Comparison of ENCODE assay signal across 36 cellular contexts in the genomic region with DNA sequence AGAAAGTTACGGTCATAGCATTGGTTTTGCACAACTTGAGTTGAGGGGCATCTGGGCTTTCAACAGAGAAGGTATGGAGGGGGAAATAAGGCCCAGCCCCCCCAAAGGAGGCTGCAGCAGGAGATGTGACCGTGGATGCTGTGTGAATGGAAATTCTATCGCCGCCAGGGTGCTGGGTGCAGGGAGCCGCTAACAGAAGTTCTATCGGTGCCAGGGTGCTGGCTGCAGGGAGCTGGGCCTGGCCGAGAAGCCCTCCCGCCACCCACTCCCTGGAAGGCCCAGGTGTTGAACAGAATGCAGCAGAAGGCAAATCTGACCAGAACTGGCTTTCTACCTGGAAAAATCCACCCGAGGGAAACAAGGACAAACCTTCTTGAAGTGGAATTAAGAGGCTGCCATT.
"Had no signal": no experiment of that assay in that cellular context is flagged by ENCODE, and none has a peak within 500 bp of the region (broad histone marks: within the 10 kb centered on the region; RNA-seq: fewer than 3 reads in every experiment).

No MANE protein-coding gene starts in this region.

- H3K27ac ChIP-seq: brain microvascular endothelial cell, coronary artery, esophagus muscularis mucosa, foreskin keratinocyte, gastrocnemius medialis, WERI-Rb-1 had no signal

- H3K9me3 ChIP-seq: esophagus muscularis mucosa, gastrocnemius medialis had no signal

- H3K4me3 ChIP-seq: coronary artery, dorsolateral prefrontal cortex, esophagus muscularis mucosa, gastrocnemius medialis had no signal

- ATAC-seq: activated CD4-positive, alpha-beta T cell treated with anti-CD3 and anti-CD28 coated beads for 36 hours; activated CD8-positive, alpha-beta memory T cell treated with anti-CD3 and anti-CD28 coated beads, Interleukin-2, amount 10 ng/mL, durations not matched to agents 7 days and 5 days; activated CD8-positive, alpha-beta T cell treated with anti-CD3 and anti-CD28 coated beads, Interleukin-2, amount 10 ng/mL, durations not matched to agents 7 days and 5 days; foreskin keratinocyte; gastrocnemius medialis; T-helper 17 cell had no signal

- H3K4me3 Mint-ChIP-seq: activated CD4-positive, alpha-beta memory T cell treated with anti-CD3 and anti-CD28 coated beads for 36 hours; activated CD4-positive, alpha-beta T cell treated with anti-CD3 and anti-CD28 coated beads for 36 hours; activated CD4-positive, alpha-beta T cell treated with anti-CD3 and anti-CD28 coated beads, Interleukin-2, amount 10 ng/mL, durations not matched to agents 24 days and 14 days; activated CD8-positive, alpha-beta memory T cell treated with anti-CD3 and anti-CD28 coated beads, Interleukin-2, amount 10 ng/mL, durations not matched to agents 7 days and 5 days; activated CD8-positive, alpha-beta T cell treated with anti-CD3 and anti-CD28 coated beads, Interleukin-2, amount 10 ng/mL, durations not matched to agents 7 days and 5 days; activated naive CD8-positive, alpha-beta T cell; activated T-helper 1 cell treated with anti-CD3 and anti-CD28 coated beads, Interleukin-12 subunit alpha, Interleukin-12 subunit beta, Interleukin-2, Interleukin-4 antibody, amounts not matched to agents 30 ng/mL and 10 ng/mL and 1 ng/mL, durations not matched to agents 14 hours and 24 hours and 36 hours; central memory CD8-positive, alpha-beta T cell; dendritic cell treated with granulocyte-macrophage colony-stimulating factor and Interleukin-4, amounts not matched to agents 40 ng/mL and 50 ng/mL, for 4 days; T-helper 17 cell; T-helper 2 cell treated with Interferon-gamma antibody and Interleukin-4, amounts not matched to agents 5 μg/mL and 100 μg/mL, for 36 hours had no signal

- DNase-seq: activated CD4-positive, alpha-beta memory T cell treated with anti-CD3 and anti-CD28 coated beads for 36 hours; activated CD4-positive, alpha-beta T cell treated with anti-CD3 and anti-CD28 coated beads for 36 hours; activated CD4-positive, alpha-beta T cell treated with anti-CD3 and anti-CD28 coated beads, Interleukin-2, amount 10 ng/mL, durations not matched to agents 24 days and 14 days; activated CD4-positive, CD25-positive, alpha-beta regulatory T cell; activated CD4-positive, CD25-positive, alpha-beta regulatory T cell treated with anti-CD3 and anti-CD28 coated beads, Interleukin-2, amount 50 U/mL, for 72 hours; activated CD8-positive, alpha-beta memory T cell treated with anti-CD3 and anti-CD28 coated beads, Interleukin-2, amount 10 ng/mL, durations not matched to agents 7 days and 5 days; activated CD8-positive, alpha-beta memory T cell treated with anti-CD3 and anti-CD28 coated beads, Interleukin-2, amount 50 U/mL, for 4 hours; activated CD8-positive, alpha-beta T cell treated with anti-CD3 and anti-CD28 coated beads, Interleukin-2, amount 10 ng/mL, durations not matched to agents 7 days and 5 days; activated gamma-delta T cell treated with Interleukin-2 at 50 U/mL for 16 hours; activated naive CD4-positive, alpha-beta T cell treated with anti-CD3 and anti-CD28 coated beads, Interleukin-2, amount 50 U/mL, for 16 hours; activated naive CD4-positive, alpha-beta T cell treated with Interleukin-2 at 50 U/mL for 16 hours; activated T-cell treated with anti-CD3 and anti-CD28 coated beads, Interleukin-2, amount 50 U/mL, for 1 hour; activated T-cell treated with anti-CD3 and anti-CD28 coated beads, Interleukin-2, amount 50 U/mL, for 48 hours; amniotic stem cell; anterior cingulate cortex; brain microvascular endothelial cell; effector memory CD4-positive, alpha-beta T cell; erythroblast; foreskin keratinocyte; gastrocnemius medialis; glutamatergic neuron; T-helper 1 cell; T-helper 17 cell; T1000; WERI-Rb-1 had no signal

- H3K27ac Mint-ChIP-seq: activated CD4-positive, alpha-beta memory T cell treated with anti-CD3 and anti-CD28 coated beads for 36 hours; activated CD4-positive, alpha-beta T cell treated with anti-CD3 and anti-CD28 coated beads for 36 hours; activated CD4-positive, alpha-beta T cell treated with anti-CD3 and anti-CD28 coated beads, Interleukin-2, amount 10 ng/mL, durations not matched to agents 24 days and 14 days; activated CD8-positive, alpha-beta memory T cell treated with anti-CD3 and anti-CD28 coated beads, Interleukin-2, amount 10 ng/mL, durations not matched to agents 7 days and 5 days; activated CD8-positive, alpha-beta T cell treated with anti-CD3 and anti-CD28 coated beads, Interleukin-2, amount 10 ng/mL, durations not matched to agents 7 days and 5 days; activated naive CD8-positive, alpha-beta T cell; activated T-helper 1 cell treated with anti-CD3 and anti-CD28 coated beads, Interleukin-12 subunit alpha, Interleukin-12 subunit beta, Interleukin-2, Interleukin-4 antibody, amounts not matched to agents 30 ng/mL and 10 ng/mL and 1 ng/mL, durations not matched to agents 14 hours and 24 hours and 36 hours; activated T-helper 2 cell treated with anti-CD3 and anti-CD28 coated beads, Interferon-gamma antibody, Interleukin-2, Interleukin-4, amounts not matched to agents 10 μg/mL and 5 μg/mL and 100 μg/mL, durations not matched to agents 14 hours and 24 hours and 36 hours; dendritic cell treated with granulocyte-macrophage colony-stimulating factor and Interleukin-4, amounts not matched to agents 40 ng/mL and 50 ng/mL, for 4 days; T-helper 17 cell; T-helper 2 cell treated with Interferon-gamma antibody and Interleukin-4, amounts not matched to agents 5 μg/mL and 100 μg/mL, for 36 hours had no signal

- FAIRE-seq: astrocyte, bronchial epithelial cell had no signal

- H3K4me1 ChIP-seq: foreskin keratinocyte, gastrocnemius medialis had no signal

- H3K36me3 ChIP-seq: brain microvascular endothelial cell, esophagus muscularis mucosa, gastrocnemius medialis, WERI-Rb-1 had no signal

- H3K4me1 Mint-ChIP-seq: activated CD4-positive, alpha-beta T cell treated with anti-CD3 and anti-CD28 coated beads for 36 hours; activated CD4-positive, alpha-beta T cell treated with anti-CD3 and anti-CD28 coated beads, Interleukin-2, amount 10 ng/mL, durations not matched to agents 24 days and 14 days; activated CD8-positive, alpha-beta memory T cell treated with anti-CD3 and anti-CD28 coated beads, Interleukin-2, amount 10 ng/mL, durations not matched to agents 7 days and 5 days; central memory CD8-positive, alpha-beta T cell; T-helper 17 cell had no signal

- H3K9me3 Mint-ChIP-seq: activated CD4-positive, alpha-beta memory T cell treated with anti-CD3 and anti-CD28 coated beads for 36 hours; activated CD4-positive, alpha-beta T cell treated with anti-CD3 and anti-CD28 coated beads, Interleukin-2, amount 10 ng/mL, durations not matched to agents 24 days and 14 days; activated T-helper 1 cell treated with anti-CD3 and anti-CD28 coated beads, Interleukin-12 subunit alpha, Interleukin-12 subunit beta, Interleukin-2, Interleukin-4 antibody, amounts not matched to agents 30 ng/mL and 10 ng/mL and 1 ng/mL, durations not matched to agents 14 hours and 24 hours and 36 hours; activated T-helper 2 cell treated with anti-CD3 and anti-CD28 coated beads, Interferon-gamma antibody, Interleukin-2, Interleukin-4, amounts not matched to agents 10 μg/mL and 5 μg/mL and 100 μg/mL, durations not matched to agents 14 hours and 24 hours and 36 hours; central memory CD8-positive, alpha-beta T cell; dendritic cell treated with granulocyte-macrophage colony-stimulating factor and Interleukin-4, amounts not matched to agents 40 ng/mL and 50 ng/mL, for 4 days; T-helper 2 cell treated with Interferon-gamma antibody and Interleukin-4, amounts not matched to agents 5 μg/mL and 100 μg/mL, for 36 hours had no signal

- H3K27me3 Mint-ChIP-seq: activated CD4-positive, alpha-beta memory T cell treated with anti-CD3 and anti-CD28 coated beads for 36 hours; activated CD4-positive, alpha-beta T cell treated with anti-CD3 and anti-CD28 coated beads, Interleukin-2, amount 10 ng/mL, durations not matched to agents 24 days and 14 days; activated CD8-positive, alpha-beta memory T cell treated with anti-CD3 and anti-CD28 coated beads, Interleukin-2, amount 10 ng/mL, durations not matched to agents 7 days and 5 days; activated naive CD8-positive, alpha-beta T cell; dendritic cell treated with granulocyte-macrophage colony-stimulating factor and Interleukin-4, amounts not matched to agents 40 ng/mL and 50 ng/mL, for 4 days had no signal

- H3K36me3 Mint-ChIP-seq: activated CD4-positive, alpha-beta memory T cell treated with anti-CD3 and anti-CD28 coated beads for 36 hours; activated CD8-positive, alpha-beta memory T cell treated with anti-CD3 and anti-CD28 coated beads, Interleukin-2, amount 10 ng/mL, durations not matched to agents 7 days and 5 days had no signal
